Comparison of ENCODE assay signal across 10 cellular contexts in the genomic region with DNA sequence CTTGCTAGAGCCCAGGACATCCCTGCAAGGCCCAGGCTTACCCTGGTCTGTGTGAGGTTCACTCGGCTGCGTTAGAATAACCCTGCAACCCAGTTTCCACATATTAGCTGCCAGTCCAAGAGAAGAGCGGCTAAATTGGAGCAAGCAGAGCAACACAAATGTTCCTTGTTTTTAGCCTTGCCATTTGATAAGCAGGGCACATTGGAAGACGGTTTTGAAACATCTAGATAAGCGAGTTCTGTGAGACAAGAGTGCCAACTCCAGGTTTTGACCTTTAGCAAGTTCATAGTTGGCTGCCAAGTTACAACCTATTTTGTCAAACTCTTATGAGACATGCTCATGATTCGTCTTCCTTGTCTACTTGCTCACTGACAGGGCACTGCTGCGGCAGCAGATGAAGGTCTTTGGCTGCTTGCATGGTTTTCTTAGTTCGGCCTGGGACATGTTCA.
"Had no signal": no experiment of that assay in that cellular context is flagged by ENCODE, and none has a peak within 500 bp of the region (broad histone marks: within the 10 kb centered on the region; RNA-seq: fewer than 3 reads in every experiment).

No MANE protein-coding gene starts in this region.

- H3K27ac Mint-ChIP-seq: activated CD4-positive, alpha-beta T cell treated with anti-CD3 and anti-CD28 coated beads for 36 hours; memory B cell; natural killer cell treated with Interleukin-12 subunit alpha and Interleukin-12 subunit beta and Interleukin-15 and Interleukin-18, amount 100 ng/mL, for 72 hours had no signal

- H3K4me3 ChIP-seq: tibial nerve had no signal

- H3K4me1 Mint-ChIP-seq: memory B cell had no signal

- H3K27me3 ChIP-seq: tibial nerve had no signal

- H3K4me1 ChIP-seq: tibial nerve had no signal

- H3K27ac ChIP-seq: tibial nerve, WERI-Rb-1 had no signal

- H3K9me3 ChIP-seq: SK-N-SH, tibial nerve had no signal

- H3K27me3 Mint-ChIP-seq: activated CD4-positive, alpha-beta T cell treated with anti-CD3 and anti-CD28 coated beads for 36 hours; natural killer cell treated with Interleukin-12 subunit alpha and Interleukin-12 subunit beta and Interleukin-15 and Interleukin-18, amount 100 ng/mL, for 72 hours had no signal

- H3K36me3 ChIP-seq: tibial nerve, WERI-Rb-1 had no signal

- H3K9me3 Mint-ChIP-seq: memory B cell; natural killer cell treated with Interleukin-12 subunit alpha and Interleukin-12 subunit beta and Interleukin-15 and Interleukin-18, amount 100 ng/mL, for 72 hours had no signal

- ATAC-seq: activated CD4-positive, alpha-beta T cell treated with anti-CD3 and anti-CD28 coated beads for 36 hours; natural killer cell treated with Interleukin-12 subunit alpha and Interleukin-12 subunit beta and Interleukin-15 and Interleukin-18, amount 100 ng/mL, for 72 hours had no signal

- H3K4me3 Mint-ChIP-seq: activated CD4-positive, alpha-beta T cell treated with anti-CD3 and anti-CD28 coated beads for 36 hours; memory B cell; natural killer cell treated with Interleukin-12 subunit alpha and Interleukin-12 subunit beta and Interleukin-15 and Interleukin-18, amount 100 ng/mL, for 72 hours had no signal

- H3K36me3 Mint-ChIP-seq: memory B cell had no signal

- DNase-seq: activated CD4-positive, alpha-beta T cell treated with anti-CD3 and anti-CD28 coated beads for 36 hours; activated naive CD4-positive, alpha-beta T cell treated with anti-CD3 and anti-CD28 coated beads, Interleukin-2, amount 50 U/mL, for 16 hours; anterior cingulate cortex; hippocampal formation; SK-N-SH; T-helper 1 cell; WERI-Rb-1 had no signal
